ENCODE assay signal across 29 cellular contexts in genomic region chr11:98062714-98063113, GRCh38.
"Had no signal": no experiment of that assay in that cellular context is flagged by ENCODE, and none has a peak within 500 bp of the region (broad histone marks: within the 10 kb centered on the region; RNA-seq: fewer than 3 reads in every experiment).

No MANE protein-coding gene starts in this region.

- H3K9me3 Mint-ChIP-seq: type B pancreatic cell had no signal

- H3K4me3 ChIP-seq: stomach, suprapubic skin, testis, thoracic aorta, thyroid gland, tibial artery, tibial nerve, transverse colon, upper lobe of left lung, upper lobe of right lung, uterus, vagina had no signal

- H3K27ac ChIP-seq: stomach, suprapubic skin, testis, thoracic aorta, thyroid gland, tibial artery, tibial nerve, transverse colon, upper lobe of left lung, upper lobe of right lung, uterus, vagina had no signal

- H3K4me1 ChIP-seq: stomach, suprapubic skin, testis, thyroid gland, tibial artery, tibial nerve, transverse colon, upper lobe of left lung, upper lobe of right lung, uterus, vagina had no signal

- FAIRE-seq: urothelium cell line had no signal

- H3K27me3 Mint-ChIP-seq: stimulated activated memory B cell treated with anti-CD40 and anti-IgM and Interleukin-4, amounts not matched to agents 10 μg/mL and 1 μg/mL and 100 μg/mL, for 72 hours; stimulated activated naive B cell treated with anti-CD40 and anti-IgM and Interleukin-4, amounts not matched to agents 10 μg/mL and 1 μg/mL and 100 μg/mL, for 72 hours; stimulated activated naive CD8-positive, alpha-beta T cell treated with anti-CD3 and anti-CD28 coated beads, Interleukin-15, amount 100 ng/mL, for 72 hours; stimulated activated naive CD8-positive, alpha-beta T cell treated with anti-CD3 and anti-CD28 coated beads, Interleukin-15, Interleukin-2, amounts not matched to agents 100 ng/mL and 50 ng/mL, for 24 hours; type B pancreatic cell had no signal

- H3K36me3 ChIP-seq: stomach, suprapubic skin, thoracic aorta, thyroid gland, tibial artery, tibial nerve, transverse colon, upper lobe of left lung, upper lobe of right lung, uterus, vagina had no signal

- H3K27me3 ChIP-seq: stomach, suprapubic skin, testis, thyroid gland, tibial artery, tibial nerve, transverse colon, upper lobe of left lung, upper lobe of right lung, uterus, vagina had no signal

- DNase-seq: stimulated activated CD4-positive, alpha-beta T cell treated with anti-CD3 and anti-CD28 coated beads, Interleukin-2, amount 100 ng/mL, for 48 hours; stimulated activated CD4-positive, alpha-beta T cell treated with anti-CD3 and anti-CD28 coated beads, Interleukin-4, amount 100 ng/mL, for 1 hour; stimulated activated CD4-positive, alpha-beta T cell treated with anti-CD3 and anti-CD28 coated beads, Interleukin-4, amount 100 ng/mL, for 24 hours; stimulated activated CD4-positive, alpha-beta T cell treated with anti-CD3 and anti-CD28 coated beads, Interleukin-4, amount 100 ng/mL, for 4 hours; stimulated activated CD8-positive, alpha-beta memory T cell treated with anti-CD3 and anti-CD28 coated beads, Interleukin-4, amount 100 ng/mL, for 48 hours; stimulated activated naive B cell treated with anti-CD40 and anti-IgM and Interleukin-4, amounts not matched to agents 10 μg/mL and 1 μg/mL and 100 μg/mL, for 72 hours; stimulated activated naive CD4-positive, alpha-beta T cell; stimulated activated naive CD4-positive, alpha-beta T cell treated with Interleukin-2 at 50 U/mL for 16 hours; stimulated activated naive CD8-positive, alpha-beta T cell treated with anti-CD3 and anti-CD28 coated beads, Interleukin-15, amount 100 ng/mL, for 72 hours; stimulated activated naive CD8-positive, alpha-beta T cell treated with anti-CD3 and anti-CD28 coated beads, Interleukin-15, Interleukin-2, amounts not matched to agents 100 U/mL and 50 U/mL, for 24 hours; stomach; substantia nigra; testis; thyroid gland; tibial artery; transverse colon; trophoblast cell; upper lobe of left lung; upper lobe of right lung; uterus had no signal

- H3K9me3 ChIP-seq: stomach, suprapubic skin, testis, thoracic aorta, thyroid gland, tibial artery, tibial nerve, transverse colon, upper lobe of left lung, upper lobe of right lung, uterus, vagina had no signal

- H3K4me1 Mint-ChIP-seq: stimulated activated effector memory CD8-positive, alpha-beta T cell treated with anti-CD3 and anti-CD28 coated beads, Interleukin-12 subunit alpha, Interleukin-12 subunit beta, amount 100 ng/mL, for 72 hours; stimulated activated memory B cell treated with anti-CD40 and anti-IgM and Interleukin-4, amounts not matched to agents 10 μg/mL and 1 μg/mL and 100 μg/mL, for 72 hours; stimulated activated naive B cell treated with anti-CD40 and anti-IgM and Interleukin-4, amounts not matched to agents 10 μg/mL and 1 μg/mL and 100 μg/mL, for 72 hours; stimulated activated naive CD8-positive, alpha-beta T cell treated with anti-CD3 and anti-CD28 coated beads, Interleukin-15, amount 100 ng/mL, for 72 hours had no signal

- H3K4me3 Mint-ChIP-seq: stimulated activated effector memory CD8-positive, alpha-beta T cell treated with anti-CD3 and anti-CD28 coated beads, Interleukin-12 subunit alpha, Interleukin-12 subunit beta, amount 100 ng/mL, for 72 hours; stimulated activated memory B cell treated with anti-CD40 and anti-IgM and Interleukin-4, amounts not matched to agents 10 μg/mL and 1 μg/mL and 100 μg/mL, for 72 hours; stimulated activated naive B cell treated with anti-CD40 and anti-IgM and Interleukin-4, amounts not matched to agents 10 μg/mL and 1 μg/mL and 100 μg/mL, for 72 hours; stimulated activated naive CD8-positive, alpha-beta T cell treated with anti-CD3 and anti-CD28 coated beads, Interleukin-15, amount 100 ng/mL, for 72 hours; stimulated activated naive CD8-positive, alpha-beta T cell treated with anti-CD3 and anti-CD28 coated beads, Interleukin-15, Interleukin-2, amounts not matched to agents 100 ng/mL and 50 ng/mL, for 24 hours; type B pancreatic cell had no signal

- H3K36me3 Mint-ChIP-seq: stimulated activated effector memory CD8-positive, alpha-beta T cell treated with anti-CD3 and anti-CD28 coated beads, Interleukin-12 subunit alpha, Interleukin-12 subunit beta, amount 100 ng/mL, for 72 hours; stimulated activated memory B cell treated with anti-CD40 and anti-IgM and Interleukin-4, amounts not matched to agents 10 μg/mL and 1 μg/mL and 100 μg/mL, for 72 hours; stimulated activated naive B cell treated with anti-CD40 and anti-IgM and Interleukin-4, amounts not matched to agents 10 μg/mL and 1 μg/mL and 100 μg/mL, for 72 hours; type B pancreatic cell had no signal

- H3K27ac Mint-ChIP-seq: stimulated activated effector memory CD8-positive, alpha-beta T cell treated with anti-CD3 and anti-CD28 coated beads, Interleukin-12 subunit alpha, Interleukin-12 subunit beta, amount 100 ng/mL, for 72 hours; stimulated activated memory B cell treated with anti-CD40 and anti-IgM and Interleukin-4, amounts not matched to agents 10 μg/mL and 1 μg/mL and 100 μg/mL, for 72 hours; stimulated activated naive B cell treated with anti-CD40 and anti-IgM and Interleukin-4, amounts not matched to agents 10 μg/mL and 1 μg/mL and 100 μg/mL, for 72 hours; stimulated activated naive CD8-positive, alpha-beta T cell treated with anti-CD3 and anti-CD28 coated beads, Interleukin-15, amount 100 ng/mL, for 72 hours; stimulated activated naive CD8-positive, alpha-beta T cell treated with anti-CD3 and anti-CD28 coated beads, Interleukin-15, Interleukin-2, amounts not matched to agents 100 ng/mL and 50 ng/mL, for 24 hours; type B pancreatic cell had no signal

- ATAC-seq: stimulated activated effector memory CD8-positive, alpha-beta T cell treated with anti-CD3 and anti-CD28 coated beads, Interleukin-12 subunit alpha, Interleukin-12 subunit beta, amount 100 ng/mL, for 72 hours; stimulated activated memory B cell treated with anti-CD40 and anti-IgM and Interleukin-4, amounts not matched to agents 10 μg/mL and 1 μg/mL and 100 μg/mL, for 72 hours; stimulated activated naive B cell treated with anti-CD40 and anti-IgM and Interleukin-4, amounts not matched to agents 10 μg/mL and 1 μg/mL and 100 μg/mL, for 72 hours; stimulated activated naive CD8-positive, alpha-beta T cell treated with anti-CD3 and anti-CD28 coated beads, Interleukin-15, amount 100 ng/mL, for 72 hours; stimulated activated naive CD8-positive, alpha-beta T cell treated with anti-CD3 and anti-CD28 coated beads, Interleukin-15, Interleukin-2, amounts not matched to agents 100 U/mL and 50 U/mL, for 24 hours; upper lobe of right lung had no signal
